ENCODE assay signal across 1 cellular context in genomic region chr10:70950062-70950461, GRCh38.
A peak's percentile ranks its signal among the peaks of the same experiment; 100 is the strongest.
TF ChIP-seq lines count a peak whose summit lies in the region.

No MANE protein-coding gene starts in this region.

TF ChIP-seq in SK-N-SH, 30 proteins besides CTCF, POLR2A, EP300 and RAD21 (continued from another document):
- peak; percentile 71 for TF ChIP-seq REST (IDR thresholded peaks at IDR 0.05; ENCODE audit: low read depth, low read length)
TF ChIP-seq in SK-N-SH: peak in this region for 1.
